11 cellular contexts compared by ENCODE assay signal in the genomic region with DNA sequence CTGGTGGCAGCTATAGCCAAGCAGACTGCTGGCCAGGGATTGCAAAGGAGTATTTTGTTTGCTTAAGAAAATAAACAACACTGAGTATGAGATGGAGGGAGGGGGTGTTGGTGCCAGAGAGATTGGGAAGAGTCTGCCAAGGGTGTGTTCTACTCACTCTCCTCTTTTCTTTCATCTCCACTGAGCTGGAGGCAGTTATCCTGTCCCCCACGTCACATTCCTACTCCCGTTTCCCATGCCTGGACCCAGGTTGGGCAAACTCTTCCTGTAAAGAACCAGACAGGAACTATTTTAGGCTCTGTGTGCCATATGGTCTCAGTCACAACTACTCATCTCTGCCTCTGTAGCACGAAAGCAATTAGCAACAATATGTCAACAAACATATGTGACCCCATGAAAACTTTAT. TPM values are rescaled to one million over a fixed set of nuclear protein-coding genes. Genes with fewer than 3 reads are reported as not detected.
DNase-seq lines count a peak whose midpoint lies in the region; ATAC-seq and TF ChIP-seq lines count a peak whose summit lies in the region.
"Had no signal": no experiment of that assay in that cellular context is flagged by ENCODE, and none has a peak within 500 bp of the region (broad histone marks: within the 10 kb centered on the region; RNA-seq: fewer than 3 reads in every experiment).

No MANE protein-coding gene starts in this region.

- H3K9me3 ChIP-seq in RWPE2 (ENCODE audit: severe bottlenecking) (no peaks in the 10 kb centered on the region), vagina (no peaks in the 10 kb centered on the region)
- H3K9me3 ChIP-seq: ascending aorta had no signal

- DNase-seq in AG09309 (ENCODE audit: low read depth): peak; percentile 89
- peak; percentile 83 for DNase-seq in H4 (ENCODE audit: low spot score)
- DNase-seq in RWPE2 (ENCODE audit: low spot score): no peak
- DNase-seq in left colon: no peak
- DNase-seq in NCI-H1417 treated with DMSO at 0.1 percent for 48 hours (lab: John Stamatoyannopoulos, UW): no peak
- DNase-seq in vagina (ENCODE audit: extremely low spot score in 2 of 2): no peak
- no peak for DNase-seq in putamen (ENCODE audit: low spot score)
- DNase-seq: activated CD4-positive, CD25-positive, alpha-beta regulatory T cell; NCI-H1436 treated with DMSO at 0.1 percent for 48 hours had no signal

- ATAC-seq in RWPE2 (ENCODE audit: low read depth): peak; percentile 48
- ATAC-seq in left colon: peak; percentile 33
- ATAC-seq in GM18498 (IDR thresholded peaks at IDR 0.05; ENCODE audit: unreplicated experiment): no peak

- intact Hi-C loops in left colon (cut with DNase I, micrococcal nuclease) (no loop called here), vagina (cut with DNase I) (no loop called here)

- no peak overlapping the region for H3K4me3 ChIP-seq in AG09309 (ENCODE audit: control insufficient read depth, low read depth, low read length)
- H3K4me3 ChIP-seq in RWPE2 (ENCODE audit: severe bottlenecking): no peak overlapping the region
- no peak overlapping the region for H3K4me3 ChIP-seq in vagina
- H3K4me3 ChIP-seq: ascending aorta had no signal

- no peaks in the 10 kb centered on the region for H3K27me3 ChIP-seq in RWPE2 (ENCODE audit: insufficient read depth, poor library complexity, severe bottlenecking)
- H3K27me3 ChIP-seq in vagina: no peaks in the 10 kb centered on the region
- H3K27me3 ChIP-seq: ascending aorta had no signal

- H3K27ac ChIP-seq in RWPE2 (ENCODE audit: poor library complexity, severe bottlenecking): peak overlapping the region; percentile 98
- no peak overlapping the region for H3K27ac ChIP-seq in vagina
- H3K27ac ChIP-seq: ascending aorta had no signal

- peaks cover 74% of the 10 kb centered on the region for H3K4me1 ChIP-seq in RWPE2 (ENCODE audit: insufficient read depth, poor library complexity, severe bottlenecking)
- peaks cover 21% of the 10 kb centered on the region for H3K4me1 ChIP-seq in vagina
- H3K4me1 ChIP-seq: ascending aorta had no signal

- TF ChIP-seq CTCF in AG09309 (IDR thresholded peaks at IDR 0.05; ENCODE audit: control insufficient read depth, insufficient read depth, low read depth, low read length, missing control alignments) (no peak), RWPE2 (IDR thresholded peaks at IDR 0.05; ENCODE audit: poor library complexity, severe bottlenecking) (no peak), vagina (IDR thresholded peaks at IDR 0.05) (no peak)

- TF ChIP-seq POLR2A in vagina (IDR thresholded peaks at IDR 0.05): no peak

- no peaks in the 10 kb centered on the region for H3K36me3 ChIP-seq in RWPE2 (ENCODE audit: low read depth)
- no peaks in the 10 kb centered on the region for H3K36me3 ChIP-seq in vagina
- H3K36me3 ChIP-seq: ascending aorta had no signal

RNA-seq across cellular contexts. Expression of gene IL24, which starts 1.4 kb away (rescaled TPM):
- total RNA-seq in H4 (2014; rRNA removed; shearing (Covaris generic)): 1.1 TPM in 1 of 2 replicates, not detected in the other
- not detected for total RNA-seq in left colon
- total RNA-seq in vagina: 1.5 TPM
- total RNA-seq: ascending aorta had no signal

RNA-seq across cellular contexts. Expression of gene FCMR, which starts 25.9 kb away (rescaled TPM):
- total RNA-seq in H4 (2014; rRNA removed; shearing (Covaris generic)): 0.12 and 1.3 TPM in 2 replicates
- total RNA-seq in left colon (1 to 10 TPM; 1.6 to 4.8 TPM), vagina (12.3 TPM)

RNA-seq across cellular contexts. Expression of gene IL20, which starts 30.4 kb away (rescaled TPM):
- not detected in 2 replicates for total RNA-seq in H4 (2014; rRNA removed; shearing (Covaris generic))
- total RNA-seq in left colon (not detected), vagina (not detected)
- total RNA-seq: ascending aorta had no signal

RNA-seq across cellular contexts. Expression of gene PIGR, which starts 50.4 kb away (rescaled TPM):
- 0.02 TPM in 1 of 2 replicates, not detected in the other for total RNA-seq in H4 (2014; rRNA removed; shearing (Covaris generic))
- total RNA-seq in left colon: over 10,000 TPM; 10,148 to 12,746 TPM
- total RNA-seq in vagina: 0.25 TPM

Comparison
In these comparisons a context has a peak if more than half of its experiments do, and no peak if none do; other contexts are left out.
1. DNase-seq: peak in AG09309 (single experiment) and H4 (single experiment); none in RWPE2 (single experiment), left colon (0 of 2), NCI-H1417 treated with DMSO at 0.1 percent for 48 hours (single experiment), vagina (0 of 2) and putamen (single experiment).